8 cellular contexts compared by ENCODE assay signal in genomic region chr2:3575534-3576324, GRCh38. TPM values are rescaled to one million over a fixed set of nuclear protein-coding genes. Genes with fewer than 3 reads are reported as not detected.
A peak's percentile ranks its signal among the peaks of the same experiment; 100 is the strongest.
DNase-seq lines count a peak whose midpoint lies in the region; ATAC-seq and TF ChIP-seq lines count a peak whose summit lies in the region.

No MANE protein-coding gene starts in this region.

- H3K36me3 ChIP-seq in esophagus (ENCODE audit: control insufficient read depth in 2 of 2, insufficient read depth in 2 of 2, low read length in 1 of 2): peaks cover under 1 to 11% of the 10 kb centered on the region in 2 donors

- peaks cover 49% of the 10 kb centered on the region for H3K36me3 Mint-ChIP-seq in activated CD8-positive, alpha-beta T cell treated with anti-CD3 and anti-CD28 coated beads, Interleukin-2, amount 10 ng/mL, durations not matched to agents 7 days and 5 days (ENCODE audit: low read depth)
- H3K36me3 Mint-ChIP-seq in neural crest cell (ENCODE audit: low read depth): peaks cover 37% of the 10 kb centered on the region

- H3K4me1 Mint-ChIP-seq in activated CD8-positive, alpha-beta T cell treated with anti-CD3 and anti-CD28 coated beads, Interleukin-2, amount 10 ng/mL, durations not matched to agents 7 days and 5 days (ENCODE audit: low read depth): peaks cover 53% of the 10 kb centered on the region
- peaks cover 53% of the 10 kb centered on the region for H3K4me1 Mint-ChIP-seq in neural crest cell

- CTCF ChIA-PET in AG04449 (lab: Yijun Ruan, JAX): interaction anchor here (0.6 to 1.6 kb wide), 5 partner anchors 16 to 198 kb away, joined by 3 read pairs; partner anchors contain the start of gene EIPR1
- CTCF ChIA-PET in activated CD8-positive, alpha-beta T cell treated with anti-CD3 and anti-CD28 coated beads, Interleukin-2, amount 10 ng/mL, durations not matched to agents 7 days and 5 days (lab: Charles Lee): interaction anchor here (1.0 to 1.5 kb wide), 4 partner anchors 13 to 76 kb away, joined by 3 to 6 read pairs (median 4); no protein-coding TSS in a partner anchor

- H3K27ac ChIP-seq in esophagus (ENCODE audit: low read depth in 2 of 2, low read length in 1 of 2): peak overlapping the region; percentile 80 to 84

- no peaks in the 10 kb centered on the region for H3K4me1 ChIP-seq in esophagus (ENCODE audit: control insufficient read depth in 2 of 2, insufficient read depth in 2 of 2, low read length in 1 of 2)

- POLR2A ChIA-PET in AG04449 (lab: Yijun Ruan, JAX): interaction anchor here (0.7 to 1.4 kb wide), 3 partner anchors 18 to 52 kb away, joined by 3 to 10 read pairs (median 3); partner anchors contain the start of gene RNASEH1
- POLR2A ChIA-PET in activated CD8-positive, alpha-beta T cell treated with anti-CD3 and anti-CD28 coated beads, Interleukin-2, amount 10 ng/mL, durations not matched to agents 7 days and 5 days (lab: Charles Lee): interaction anchor here (0.6 to 3.3 kb wide), 5 partner anchors 9 to 736 kb away, joined by 3 to 47 read pairs (median 4); partner anchors contain the start of genes ADI1 and RNASEH1

- H3K4me3 ChIP-seq in AG04449 (ENCODE audit: low read depth, low read length) (peak overlapping the region; percentile 95), esophagus (ENCODE audit: low read depth in 1 of 2, low read length in 2 of 2) (peak overlapping the region; percentile 64 to 96)

- TF ChIP-seq CTCF in AG04449 (IDR thresholded peaks at IDR 0.05; ENCODE audit: insufficient read depth, low read length, missing control alignments) (no peak), neural crest cell (conservative IDR thresholded peaks at IDR 0.05) (no peak)

- H3K4me3 Mint-ChIP-seq in activated CD8-positive, alpha-beta T cell treated with anti-CD3 and anti-CD28 coated beads, Interleukin-2, amount 10 ng/mL, durations not matched to agents 7 days and 5 days: peak overlapping the region; percentile 96
- H3K4me3 Mint-ChIP-seq in neural crest cell: peak overlapping the region; percentile 98

- no peaks in the 10 kb centered on the region for H3K27me3 Mint-ChIP-seq in activated CD8-positive, alpha-beta T cell treated with anti-CD3 and anti-CD28 coated beads, Interleukin-2, amount 10 ng/mL, durations not matched to agents 7 days and 5 days (ENCODE audit: low read depth)
- no peaks in the 10 kb centered on the region for H3K27me3 Mint-ChIP-seq in neural crest cell (ENCODE audit: low read depth)

- H3K9me3 Mint-ChIP-seq in activated CD8-positive, alpha-beta T cell treated with anti-CD3 and anti-CD28 coated beads, Interleukin-2, amount 10 ng/mL, durations not matched to agents 7 days and 5 days (ENCODE audit: insufficient read depth): no peaks in the 10 kb centered on the region
- H3K9me3 Mint-ChIP-seq in neural crest cell: no peaks in the 10 kb centered on the region

- no peaks in the 10 kb centered on the region for H3K27me3 ChIP-seq in esophagus (ENCODE audit: control insufficient read depth in 1 of 2, insufficient read depth in 2 of 2, low read length in 2 of 2)

- peak overlapping the region; percentile 93 for H3K27ac Mint-ChIP-seq in activated CD8-positive, alpha-beta T cell treated with anti-CD3 and anti-CD28 coated beads, Interleukin-2, amount 10 ng/mL, durations not matched to agents 7 days and 5 days
- H3K27ac Mint-ChIP-seq in neural crest cell (ENCODE audit: unreplicated experiment): peak overlapping the region; percentile 99

- 0 to 1% methylated on average over 54 of the region's 54 CpGs for WGBS in esophagus, 2 donors

- no peak for DNase-seq in AG04449 (ENCODE audit: low read depth, low spot score)
- DNase-seq in HK-2 (ENCODE audit: unreplicated experiment): peak; percentile 27
- DNase-seq in activated CD8-positive, alpha-beta T cell treated with anti-CD3 and anti-CD28 coated beads, Interleukin-2, amount 10 ng/mL, durations not matched to agents 7 days and 5 days: peak; percentile 42
- DNase-seq in neural crest cell (ENCODE audit: low read depth, low spot score): peak; percentile 9
- no peak for DNase-seq in ureter (ENCODE audit: low spot score)
- DNase-seq in AG08395 (ENCODE audit: low spot score): no peak

- peak; percentile 43 for ATAC-seq in GM19455 (IDR thresholded peaks at IDR 0.05; ENCODE audit: unreplicated experiment)
- ATAC-seq in activated CD8-positive, alpha-beta T cell treated with anti-CD3 and anti-CD28 coated beads, Interleukin-2, amount 10 ng/mL, durations not matched to agents 7 days and 5 days: peak; percentile 55

- H3K9me3 ChIP-seq in esophagus (ENCODE audit: control insufficient read depth in 2 of 2, insufficient read depth in 1 of 2, low read depth in 1 of 2, low read length in 1 of 2): no peaks in the 10 kb centered on the region

RNA-seq across cellular contexts. Expression of gene RPS7, which starts 0.7 kb away (rescaled TPM):
- total RNA-seq in activated CD8-positive, alpha-beta T cell treated with anti-CD3 and anti-CD28 coated beads, Interleukin-2, amount 10 ng/mL, durations not matched to agents 7 days and 5 days: 1,000 to 10,000 TPM; 1,229 to 1,232 TPM
- 1,000 to 10,000 TPM; 1,816 to 2,770 TPM for polyA plus RNA-seq in esophagus
- total RNA-seq in neural crest cell (1,758 and 1,929 TPM in 2 replicates), ureter (1,218 TPM)

RNA-seq across cellular contexts. Expression of gene RNASEH1, which starts 17.6 kb away (rescaled TPM):
- 10 to 100 TPM; 27.1 to 28.9 TPM for total RNA-seq in activated CD8-positive, alpha-beta T cell treated with anti-CD3 and anti-CD28 coated beads, Interleukin-2, amount 10 ng/mL, durations not matched to agents 7 days and 5 days
- 10 to 100 TPM in 1 of 2 donors, 1 to 10 TPM in 1; 5.7 to 10.1 TPM for polyA plus RNA-seq in esophagus
- total RNA-seq in neural crest cell (28.9 and 33.7 TPM in 2 replicates), ureter (18.3 TPM)

RNA-seq across cellular contexts. Expression of gene COLEC11, which starts 19.2 kb away (rescaled TPM):
- total RNA-seq in activated CD8-positive, alpha-beta T cell treated with anti-CD3 and anti-CD28 coated beads, Interleukin-2, amount 10 ng/mL, durations not matched to agents 7 days and 5 days: not detected
- 1 to 10 TPM in 1 of 2 donors, under 1 TPM in 1; 0.43 to 1.3 TPM for polyA plus RNA-seq in esophagus
- not detected in 2 replicates for total RNA-seq in neural crest cell
- total RNA-seq in ureter: 2.4 TPM

RNA-seq across cellular contexts. Expression of gene ADI1, which starts 56.4 kb away (rescaled TPM):
- total RNA-seq in activated CD8-positive, alpha-beta T cell treated with anti-CD3 and anti-CD28 coated beads, Interleukin-2, amount 10 ng/mL, durations not matched to agents 7 days and 5 days: 10 to 100 TPM; 17.5 to 19.8 TPM
- polyA plus RNA-seq in esophagus: 10 to 100 TPM; 25.7 to 41.8 TPM
- total RNA-seq in neural crest cell (32.4 and 32.8 TPM in 2 replicates), ureter (42.0 TPM)

Comparison
In these comparisons a context has a peak if more than half of its experiments do, and no peak if none do; other contexts are left out.
1. DNase-seq: peak in HK-2 (single experiment), activated CD8-positive, alpha-beta T cell treated with anti-CD3 and anti-CD28 coated beads, Interleukin-2, amount 10 ng/mL, durations not matched to agents 7 days and 5 days (single experiment) and neural crest cell (single experiment); none in AG04449 (single experiment), ureter (single experiment) and AG08395 (single experiment).